1 cellular context compared by ENCODE assay signal in genomic region chr6:170223718-170224693, GRCh38.
TF ChIP-seq lines count a peak whose summit lies in the region.

No MANE protein-coding gene starts in this region.

TF ChIP-seq in IMR-90, 13 proteins besides CTCF, POLR2A, EP300 and RAD21:
- TF ChIP-seq USF2 (IDR thresholded peaks at IDR 0.05; ENCODE audit: low read depth, low read length) (no peak), NFE2L2 (IDR thresholded peaks at IDR 0.05; ENCODE audit: low read depth, low read length) (no peak), CHD1 (IDR thresholded peaks at IDR 0.05; ENCODE audit: low read depth, low read length) (no peak), MAFK (IDR thresholded peaks at IDR 0.05; ENCODE audit: low read depth, low read length) (no peak), RFX5 (IDR thresholded peaks at IDR 0.05; ENCODE audit: low read depth, low read length) (no peak), MAZ (IDR thresholded peaks at IDR 0.05; ENCODE audit: borderline replicate concordance, low read depth, low read length) (no peak), FOS (IDR thresholded peaks at IDR 0.05; ENCODE audit: low read depth, low read length) (no peak), BHLHE40 (IDR thresholded peaks at IDR 0.05; ENCODE audit: low read depth, low read length) (no peak), ELK1 (IDR thresholded peaks at IDR 0.05; ENCODE audit: borderline replicate concordance, low read depth, low read length) (no peak)
